8 cellular contexts compared by ENCODE assay signal in genomic region chr16:9139965-9140364, GRCh38. TPM values are rescaled to one million over a fixed set of nuclear protein-coding genes. Genes with fewer than 3 reads are reported as not detected.
A peak's percentile ranks its signal among the peaks of the same experiment; 100 is the strongest.
DNase-seq lines count a peak whose midpoint lies in the region; ATAC-seq and TF ChIP-seq lines count a peak whose summit lies in the region.

No MANE protein-coding gene starts in this region.

- TF ChIP-seq CTCF in AG10803 (conservative IDR thresholded peaks at IDR 0.05; ENCODE audit: low read length), result no peak
- TF ChIP-seq CTCF in cardiac fibroblast (IDR thresholded peaks at IDR 0.05; ENCODE audit: low read depth, low read length), result no peak

- ATAC-seq in GM18858 (IDR thresholded peaks at IDR 0.05; ENCODE audit: unreplicated experiment), result peak; percentile 58

- peak; percentile 43 for DNase-seq in AG10803 (ENCODE audit: low read depth)
- DNase-seq in Jurkat, Clone E6-1 (ENCODE audit: low read depth, low spot score), result peak; percentile 24
- DNase-seq in cardiac fibroblast (ENCODE audit: low read depth in 2 of 2), result peak; percentile 41 to 48
- peak; percentile 9 for DNase-seq in stromal cell of bone marrow (ENCODE audit: low read depth)
- DNase-seq in UCSD-AML1 (lab: John Stamatoyannopoulos, UW; ENCODE audit: unreplicated experiment), result no peak
- DNase-seq in MV-4-11 (lab: John Stamatoyannopoulos, UW), result no peak
- DNase-seq in activated effector memory CD4-positive, alpha-beta T cell treated with anti-CD3 and anti-CD28 coated beads, Interleukin-2, amount 50 U/mL, for 16 hours, result no peak

- H3K4me3 ChIP-seq in AG10803 (ENCODE audit: low read length) (no peak overlapping the region), cardiac fibroblast (replicated peaks in 1 of 2; ENCODE audit: low read depth in 2 of 2, low read length in 2 of 2) (no peak overlapping the region)
- H3K4me3 ChIP-seq in Jurkat, Clone E6-1 (ENCODE audit: low read length), result no peak overlapping the region

RNA-seq across cellular contexts. Expression of gene HAPSTR1, which starts 48.5 kb away (rescaled TPM):
- 9.5 TPM for polyA plus RNA-seq in Jurkat, Clone E6-1 (2012; ENCODE audit: insufficient read depth, insufficient read length)

Comparison
In these comparisons a context has a peak if more than half of its experiments do, and no peak if none do; other contexts are left out.
1. DNase-seq: peak in AG10803 (single experiment), Jurkat, Clone E6-1 (single experiment), cardiac fibroblast (2 of 2) and stromal cell of bone marrow (single experiment); none in UCSD-AML1 (single experiment), MV-4-11 (single experiment) and activated effector memory CD4-positive, alpha-beta T cell treated with anti-CD3 and anti-CD28 coated beads, Interleukin-2, amount 50 U/mL, for 16 hours (single experiment).